In the genomic region with DNA sequence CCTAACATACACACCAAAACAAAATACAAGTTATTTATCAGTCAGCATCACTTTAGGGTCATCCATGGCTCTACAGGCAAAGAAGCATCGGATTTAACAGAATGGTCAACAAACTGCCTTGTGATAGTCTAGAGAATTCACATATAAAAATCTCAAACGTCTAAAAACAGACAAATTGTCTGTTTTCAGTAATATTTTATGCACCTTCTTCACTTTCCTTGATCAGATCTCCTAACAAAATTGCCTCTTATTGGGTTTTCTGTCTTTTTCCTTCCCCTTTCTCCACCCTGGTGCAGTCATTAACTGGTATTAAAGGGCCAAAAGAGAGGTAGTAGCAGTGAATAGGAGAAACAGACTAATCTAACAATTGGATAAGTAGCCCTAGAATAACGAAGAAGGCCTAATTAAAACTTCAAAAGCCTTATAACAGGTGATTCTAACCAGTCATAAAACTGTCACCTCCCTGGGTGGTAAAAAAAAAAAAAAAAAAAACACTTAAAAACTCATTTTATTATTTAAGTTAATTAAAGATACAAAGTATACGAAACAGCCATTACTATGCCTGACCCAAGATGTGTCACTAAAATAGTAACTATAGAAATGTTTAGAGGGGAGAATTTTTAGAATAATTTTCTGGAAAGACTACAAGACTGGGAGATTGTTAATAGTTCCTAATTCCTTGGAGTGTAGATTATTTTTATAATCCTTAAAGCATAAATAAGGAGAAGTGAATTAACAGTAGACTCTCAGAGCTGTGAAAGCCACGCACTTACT, we compare ENCODE assay signal across 9 cellular contexts. TPM values are rescaled to one million over a fixed set of nuclear protein-coding genes. Genes with fewer than 3 reads are reported as not detected.
A peak's percentile ranks its signal among the peaks of the same experiment; 100 is the strongest.
DNase-seq lines count a peak whose midpoint lies in the region; ATAC-seq, FAIRE-seq and TF ChIP-seq lines count a peak whose summit lies in the region.
"Had no signal": no experiment of that assay in that cellular context is flagged by ENCODE, and none has a peak within 500 bp of the region (broad histone marks: within the 10 kb centered on the region; RNA-seq: fewer than 3 reads in every experiment).

No MANE protein-coding gene starts in this region.

- H3K9ac ChIP-seq in kidney (ENCODE audit: low read length in 2 of 2), result peak overlapping the region; percentile 18 to 43

- H3K9me3 Mint-ChIP-seq in activated T-cell treated with anti-CD3 and anti-CD28 coated beads, Interleukin-2, amount 50 U/mL, for 24 hours, result no peaks in the 10 kb centered on the region
- no peaks in the 10 kb centered on the region for H3K9me3 Mint-ChIP-seq in activated naive CD8-positive, alpha-beta T cell (ENCODE audit: low read depth)

- peaks cover 4% of the 10 kb centered on the region for H3K27me3 Mint-ChIP-seq in activated T-cell treated with anti-CD3 and anti-CD28 coated beads, Interleukin-2, amount 50 U/mL, for 24 hours
- peaks cover 1% of the 10 kb centered on the region for H3K27me3 Mint-ChIP-seq in activated naive CD8-positive, alpha-beta T cell

- H3K27ac Mint-ChIP-seq in activated T-cell treated with anti-CD3 and anti-CD28 coated beads, Interleukin-2, amount 50 U/mL, for 24 hours, result peak overlapping the region; percentile 96
- H3K27ac Mint-ChIP-seq in activated naive CD8-positive, alpha-beta T cell, result peak overlapping the region; percentile 95

- intact Hi-C loops in kidney (cut with DNase I), result no loop called here
- intact Hi-C loops in ascending aorta (cut with DNase I), result loop anchor here (5.0 kb wide), 4 partner anchors 181 to 1124 kb away; a partner anchor contains a TSS

- H3K36me3 Mint-ChIP-seq in activated T-cell treated with anti-CD3 and anti-CD28 coated beads, Interleukin-2, amount 50 U/mL, for 24 hours (ENCODE audit: low read depth), result peaks cover 6% of the 10 kb centered on the region
- peaks cover 2% of the 10 kb centered on the region for H3K36me3 Mint-ChIP-seq in activated naive CD8-positive, alpha-beta T cell

- H3K4me1 ChIP-seq in kidney (ENCODE audit: control insufficient read depth in 1 of 2, insufficient read depth in 1 of 2, low read depth in 1 of 2, low read length in 2 of 2), result peaks cover 0 to 6% of the 10 kb centered on the region in 2 donors
- no peaks in the 10 kb centered on the region for H3K4me1 ChIP-seq in ascending aorta

- peak overlapping the region; percentile 64 to 71 for H3K4me3 ChIP-seq in kidney (ENCODE audit: low read length in 2 of 2)
- H3K4me3 ChIP-seq in ascending aorta, result peak overlapping the region in 1 of 2 donors; percentile 88

- no peak for DNase-seq in activated T-cell treated with anti-CD3 and anti-CD28 coated beads, Interleukin-2, amount 50 U/mL, for 24 hours
- no peak for DNase-seq in activated T-cell treated with anti-CD3 and anti-CD28 coated beads, Interleukin-2, amount 50 U/mL, for 48 hours
- DNase-seq in kidney, result no peak
- peak; percentile 58 for DNase-seq in superior temporal gyrus (ENCODE audit: extremely low spot score)
- DNase-seq in ascending aorta (ENCODE audit: low spot score in 2 of 2), result no peak

- H3K4me3 Mint-ChIP-seq in activated T-cell treated with anti-CD3 and anti-CD28 coated beads, Interleukin-2, amount 50 U/mL, for 24 hours, result peak overlapping the region; percentile 91
- H3K4me3 Mint-ChIP-seq in activated naive CD8-positive, alpha-beta T cell, result peak overlapping the region; percentile 88

- no peaks in the 10 kb centered on the region for H3K27me3 ChIP-seq in ascending aorta

- peaks cover 23% of the 10 kb centered on the region for H3K4me1 Mint-ChIP-seq in activated T-cell treated with anti-CD3 and anti-CD28 coated beads, Interleukin-2, amount 50 U/mL, for 24 hours (ENCODE audit: low read depth)
- H3K4me1 Mint-ChIP-seq in activated naive CD8-positive, alpha-beta T cell (ENCODE audit: low read depth), result peaks cover 19% of the 10 kb centered on the region

- no peaks in the 10 kb centered on the region for H3K9me3 ChIP-seq in kidney (ENCODE audit: control insufficient read depth in 1 of 2, low read length in 2 of 2)
- no peaks in the 10 kb centered on the region for H3K9me3 ChIP-seq in ascending aorta

- H3K36me3 ChIP-seq in kidney (ENCODE audit: control insufficient read depth in 1 of 2, insufficient read depth in 2 of 2, low read length in 2 of 2) (no peaks in the 10 kb centered on the region), ascending aorta (no peaks in the 10 kb centered on the region)

- TF ChIP-seq CTCF in kidney (IDR thresholded peaks at IDR 0.05; ENCODE audit: borderline replicate concordance, extremely low read depth, insufficient read depth), result no peak
- TF ChIP-seq CTCF in ascending aorta (IDR thresholded peaks at IDR 0.05), result no peak

- no peak for FAIRE-seq in kidney (lab: Jason Lieb, UNC)
- FAIRE-seq: D721Med had no signal

- H3K27ac ChIP-seq in kidney (ENCODE audit: low read depth in 2 of 2, low read length in 2 of 2) (no peak overlapping the region), ascending aorta (peak overlapping the region in 1 of 2 donors; percentile 77)

- ATAC-seq in esophagus mucosa (no peak), HG02642 (IDR thresholded peaks at IDR 0.05; ENCODE audit: poor library complexity, unreplicated experiment) (no peak)

RNA-seq across cellular contexts. Expression of a gene that starts 1.5 kb away (rescaled TPM):
- total RNA-seq in kidney (25.7 TPM), ascending aorta (1.3 TPM), esophagus mucosa (19.0 TPM)
- 16.8 TPM for polyA plus RNA-seq in kidney (ENCODE audit: insufficient read depth, low read depth, low replicate concordance)
